Comparison of ENCODE assay signal across 9 cellular contexts in genomic region chrX:65607070-65607742, GRCh38.
DNase-seq lines count a peak whose midpoint lies in the region; ATAC-seq lines count a peak whose summit lies in the region.
"Had no signal": no experiment of that assay in that cellular context is flagged by ENCODE, and none has a peak within 500 bp of the region (broad histone marks: within the 10 kb centered on the region; RNA-seq: fewer than 3 reads in every experiment).

No MANE protein-coding gene starts in this region.

- no peaks in the 10 kb centered on the region for H3K27me3 Mint-ChIP-seq in activated CD4-positive, alpha-beta T cell treated with anti-CD3 and anti-CD28 coated beads, Interleukin-2, amount 10 ng/mL, durations not matched to agents 24 days and 14 days
- no peaks in the 10 kb centered on the region for H3K27me3 Mint-ChIP-seq in T-helper 2 cell treated with Interferon-gamma antibody and Interleukin-4, amounts not matched to agents 5 μg/mL and 100 μg/mL, for 36 hours (ENCODE audit: low read depth)

- peaks cover 15% of the 10 kb centered on the region for H3K9me3 Mint-ChIP-seq in activated CD4-positive, alpha-beta T cell treated with anti-CD3 and anti-CD28 coated beads, Interleukin-2, amount 10 ng/mL, durations not matched to agents 24 days and 14 days
- H3K9me3 Mint-ChIP-seq in T-helper 2 cell treated with Interferon-gamma antibody and Interleukin-4, amounts not matched to agents 5 μg/mL and 100 μg/mL, for 36 hours: no peaks in the 10 kb centered on the region

- no peak overlapping the region for H3K4me3 ChIP-seq in mesenchymal stem cell (ENCODE audit: insufficient read depth in 1 of 2, low read depth in 1 of 2, low read length in 2 of 2)

- H3K27ac Mint-ChIP-seq in activated CD4-positive, alpha-beta T cell treated with anti-CD3 and anti-CD28 coated beads, Interleukin-2, amount 10 ng/mL, durations not matched to agents 24 days and 14 days: peak overlapping the region; percentile 80
- peak overlapping the region; percentile 78 for H3K27ac Mint-ChIP-seq in T-helper 2 cell treated with Interferon-gamma antibody and Interleukin-4, amounts not matched to agents 5 μg/mL and 100 μg/mL, for 36 hours

- intact Hi-C loops in activated CD4-positive, alpha-beta T cell treated with anti-CD3 and anti-CD28 coated beads, Interleukin-2, amount 10 ng/mL, durations not matched to agents 24 days and 14 days (cut with micrococcal nuclease): loop anchor here (1.0 kb wide), 1 partner anchor 12 kb away; no protein-coding TSS in a partner anchor

- H2BK15ac ChIP-seq in mesenchymal stem cell (ENCODE audit: low read depth, poor library complexity, severe bottlenecking): no peak overlapping the region

- H2BK5ac ChIP-seq in mesenchymal stem cell (ENCODE audit: low read depth, low read length, poor library complexity, severe bottlenecking): no peak overlapping the region

- H3K27ac ChIP-seq in mesenchymal stem cell (ENCODE audit: low read length, poor library complexity, severe bottlenecking): no peak overlapping the region
- H3K27ac ChIP-seq: VCaP had no signal

- no peaks in the 10 kb centered on the region for H3K36me3 ChIP-seq in mesenchymal stem cell (ENCODE audit: control insufficient read depth in 1 of 2, insufficient read depth in 2 of 2, low read depth in 1 of 2, low read length in 2 of 2)

- no peak overlapping the region for H3K4me2 ChIP-seq in mesenchymal stem cell (ENCODE audit: low read length, poor library complexity, severe bottlenecking)

- ATAC-seq in HG02642 (IDR thresholded peaks at IDR 0.05; ENCODE audit: poor library complexity, unreplicated experiment): peak; percentile 62

- no peak overlapping the region for H2BK12ac ChIP-seq in mesenchymal stem cell (ENCODE audit: low read length in 2 of 2)

- peak overlapping the region in 1 of 2 experiments; percentile 41 for H3K4ac ChIP-seq in mesenchymal stem cell (ENCODE audit: low read depth in 1 of 2, low read length in 2 of 2)

- no peak overlapping the region for H3K9ac ChIP-seq in mesenchymal stem cell (ENCODE audit: low read length)

- H3K36me3 Mint-ChIP-seq in activated CD4-positive, alpha-beta T cell treated with anti-CD3 and anti-CD28 coated beads, Interleukin-2, amount 10 ng/mL, durations not matched to agents 24 days and 14 days (ENCODE audit: low read depth): peaks cover 4% of the 10 kb centered on the region
- H3K36me3 Mint-ChIP-seq in T-helper 2 cell treated with Interferon-gamma antibody and Interleukin-4, amounts not matched to agents 5 μg/mL and 100 μg/mL, for 36 hours (ENCODE audit: low read depth): peaks cover 5% of the 10 kb centered on the region

- H4K91ac ChIP-seq in mesenchymal stem cell (ENCODE audit: low read length): no peak overlapping the region

- WGBS in mesenchymal stem cell: no CpG with 5 or more reads among the region's 3 CpGs

- peak overlapping the region; percentile 37 for H3K4me3 Mint-ChIP-seq in activated CD4-positive, alpha-beta T cell treated with anti-CD3 and anti-CD28 coated beads, Interleukin-2, amount 10 ng/mL, durations not matched to agents 24 days and 14 days
- peak overlapping the region; percentile 29 for H3K4me3 Mint-ChIP-seq in T-helper 2 cell treated with Interferon-gamma antibody and Interleukin-4, amounts not matched to agents 5 μg/mL and 100 μg/mL, for 36 hours

- H3K23ac ChIP-seq in mesenchymal stem cell (ENCODE audit: low read length in 2 of 2): no peak overlapping the region

- peaks cover 1% of the 10 kb centered on the region for H3K4me1 ChIP-seq in mesenchymal stem cell (ENCODE audit: control insufficient read depth, insufficient read depth, low read depth, low read length)

- H3K9me3 ChIP-seq in mesenchymal stem cell (ENCODE audit: control insufficient read depth, low read length): no peaks in the 10 kb centered on the region

- H2AK5ac ChIP-seq in mesenchymal stem cell (ENCODE audit: low read length, severe bottlenecking): no peak overlapping the region

- no peak overlapping the region for H3K18ac ChIP-seq in mesenchymal stem cell (ENCODE audit: low read depth in 1 of 2, low read length in 2 of 2)

- no peak overlapping the region for H4K8ac ChIP-seq in mesenchymal stem cell (ENCODE audit: low read length)

- peak; percentile 70 for DNase-seq in activated CD4-positive, alpha-beta T cell treated with anti-CD3 and anti-CD28 coated beads, Interleukin-2, amount 10 ng/mL, durations not matched to agents 24 days and 14 days
- no peak for DNase-seq in activated CD4-positive, alpha-beta T cell treated with anti-CD3 and anti-CD28 coated beads for 4 hours
- peak; percentile 46 for DNase-seq in T-helper 2 cell treated with Interferon-gamma antibody and Interleukin-4, amounts not matched to agents 5 μg/mL and 100 μg/mL, for 36 hours (ENCODE audit: low spot score)
- DNase-seq in mesenchymal stem cell: peak; percentile 39
- DNase-seq in DMS79 (lab: John Stamatoyannopoulos, UW): no peak
- DNase-seq in HPDE6-E6E7 (ENCODE audit: extremely low spot score): no peak
- no peak for DNase-seq in DMS153 (lab: John Stamatoyannopoulos, UW)

- H3K79me1 ChIP-seq in mesenchymal stem cell (replicated peaks; ENCODE audit: low read length, poor library complexity, severe bottlenecking): no peaks in the 10 kb centered on the region

- H3K27me3 ChIP-seq in mesenchymal stem cell (ENCODE audit: control insufficient read depth in 1 of 2, insufficient read depth in 1 of 2, low read length in 2 of 2): peaks cover 0 to 17% of the 10 kb centered on the region in 2 experiments

- peaks cover 37% of the 10 kb centered on the region for H3K4me1 Mint-ChIP-seq in activated CD4-positive, alpha-beta T cell treated with anti-CD3 and anti-CD28 coated beads, Interleukin-2, amount 10 ng/mL, durations not matched to agents 24 days and 14 days
- H3K4me1 Mint-ChIP-seq in T-helper 2 cell treated with Interferon-gamma antibody and Interleukin-4, amounts not matched to agents 5 μg/mL and 100 μg/mL, for 36 hours (ENCODE audit: low read depth): peaks cover 39% of the 10 kb centered on the region

- no peak overlapping the region for H2BK120ac ChIP-seq in mesenchymal stem cell (ENCODE audit: low read depth, low read length)

- no peak overlapping the region for H2AFZ ChIP-seq in mesenchymal stem cell (ENCODE audit: low read depth, low read length)

- no peak overlapping the region for H3K14ac ChIP-seq in mesenchymal stem cell (ENCODE audit: low read length in 2 of 2)

Comparison
In these comparisons a context has a peak if more than half of its experiments do, and no peak if none do; other contexts are left out.
1. DNase-seq: peak in activated CD4-positive, alpha-beta T cell treated with anti-CD3 and anti-CD28 coated beads, Interleukin-2, amount 10 ng/mL, durations not matched to agents 24 days and 14 days (single experiment), T-helper 2 cell treated with Interferon-gamma antibody and Interleukin-4, amounts not matched to agents 5 μg/mL and 100 μg/mL, for 36 hours (single experiment) and mesenchymal stem cell (single experiment); none in activated CD4-positive, alpha-beta T cell treated with anti-CD3 and anti-CD28 coated beads for 4 hours (0 of 2), DMS79 (single experiment), HPDE6-E6E7 (single experiment) and DMS153 (single experiment).